In the genomic region with DNA sequence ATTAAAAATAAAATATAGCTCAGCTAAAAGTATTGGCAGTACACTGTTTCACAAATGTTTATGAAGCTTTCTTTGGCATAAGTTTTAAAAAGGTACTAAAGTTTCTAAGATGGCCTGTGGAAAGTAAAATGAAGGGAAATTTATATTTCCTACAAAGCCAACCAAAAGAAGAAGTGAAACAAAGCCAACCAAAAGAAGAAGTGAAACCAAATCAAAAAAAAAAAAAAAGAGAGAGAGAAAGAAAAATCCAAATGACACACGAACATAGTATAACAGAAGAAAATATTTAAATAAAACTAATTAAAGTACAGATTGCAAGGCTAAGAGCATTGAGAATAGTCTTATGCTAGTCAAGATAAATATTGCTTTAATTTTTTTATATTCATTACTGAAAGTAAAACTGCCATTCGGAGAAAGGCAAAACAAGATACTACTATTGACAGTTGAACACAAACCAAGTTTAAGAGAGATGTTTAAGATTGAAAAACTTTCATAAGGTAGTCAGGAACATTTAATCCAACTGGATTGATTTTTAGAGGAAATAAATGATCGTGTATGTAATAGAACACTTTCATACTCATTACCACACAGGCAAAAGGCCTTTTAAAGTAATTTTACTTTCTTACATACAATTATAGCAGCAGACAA, we compare ENCODE assay signal across 13 cellular contexts. TPM values are rescaled to one million over a fixed set of nuclear protein-coding genes. Genes with fewer than 3 reads are reported as not detected.
DNase-seq lines count a peak whose midpoint lies in the region; ATAC-seq, FAIRE-seq and TF ChIP-seq lines count a peak whose summit lies in the region.
"Had no signal": no experiment of that assay in that cellular context is flagged by ENCODE, and none has a peak within 500 bp of the region (broad histone marks: within the 10 kb centered on the region; RNA-seq: fewer than 3 reads in every experiment).

No MANE protein-coding gene starts in this region.

- intact Hi-C loops in left colon (cut with DNase I, micrococcal nuclease) = no loop called here

- no peak for FAIRE-seq in GM12891 (lab: Jason Lieb, UNC)

- no peaks in the 10 kb centered on the region for H3K9me3 ChIP-seq in effector memory CD4-positive, alpha-beta T cell (ENCODE audit: control insufficient read depth, low read length)
- H3K9me3 ChIP-seq: SJSA1 had no signal

- no peak overlapping the region for H3K4me3 ChIP-seq in NB4 (ENCODE audit: low read depth, low read length)
- H3K4me3 ChIP-seq in effector memory CD4-positive, alpha-beta T cell (ENCODE audit: insufficient read depth, low read depth, low read length, poor library complexity, severe bottlenecking) = no peak overlapping the region
- H3K4me3 ChIP-seq: GM23338, SJSA1 had no signal

- peak; percentile 86 for ATAC-seq in GM19455 (IDR thresholded peaks at IDR 0.05; ENCODE audit: unreplicated experiment)
- ATAC-seq in HG03025 (IDR thresholded peaks at IDR 0.05; ENCODE audit: low FRiP score, unreplicated experiment) = peak; percentile 89
- no peak for ATAC-seq in left colon
- ATAC-seq in left lobe of liver = no peak
- ATAC-seq: GM23338 had no signal

- TF ChIP-seq CTCF in NB4 (IDR thresholded peaks at IDR 0.05; ENCODE audit: low read depth, low read length) = no peak

- no peaks in the 10 kb centered on the region for H3K36me3 ChIP-seq in effector memory CD4-positive, alpha-beta T cell (ENCODE audit: control insufficient read depth, insufficient read depth, low read length)
- H3K36me3 ChIP-seq: SJSA1 had no signal

- no peaks in the 10 kb centered on the region for H3K4me1 ChIP-seq in effector memory CD4-positive, alpha-beta T cell (ENCODE audit: control insufficient read depth, insufficient read depth, low read length, poor library complexity, severe bottlenecking)
- H3K4me1 ChIP-seq: SJSA1 had no signal

- TF ChIP-seq POLR2A in GM12891 (IDR thresholded peaks at IDR 0.05; ENCODE audit: low read depth, low read length) (no peak), NB4 (IDR thresholded peaks at IDR 0.05; ENCODE audit: extremely low read depth, insufficient read length) (no peak)

- no peak for DNase-seq in GM12891 (ENCODE audit: insufficient read length, low spot score)
- DNase-seq in NB4 (ENCODE audit: low read depth) = peak; percentile 51
- DNase-seq in left colon = no peak
- no peak for DNase-seq in left lobe of liver (ENCODE audit: low spot score)
- no peak for DNase-seq in stimulated activated CD4-positive, alpha-beta T cell treated with anti-CD3 and anti-CD28 coated beads, Interleukin-2, amount 100 ng/mL, for 48 hours
- no peak for DNase-seq in effector memory CD4-positive, alpha-beta T cell
- DNase-seq: NCI-H1436 treated with DMSO at 0.1 percent for 48 hours had no signal

- H3K27ac ChIP-seq in effector memory CD4-positive, alpha-beta T cell (ENCODE audit: insufficient read depth, low read length, poor library complexity, severe bottlenecking) = no peak overlapping the region
- H3K27ac ChIP-seq: SJSA1 had no signal

- H3K27me3 ChIP-seq in effector memory CD4-positive, alpha-beta T cell (replicated peaks; ENCODE audit: control insufficient read depth, insufficient read depth, low read length, poor library complexity, severe bottlenecking) = no peaks in the 10 kb centered on the region
- H3K27me3 ChIP-seq: SJSA1 had no signal

TF ChIP-seq in GM12891, 5 proteins besides CTCF, POLR2A, EP300 and RAD21:
- TF ChIP-seq TAF1 (IDR thresholded peaks at IDR 0.05; ENCODE audit: low read depth, low read length) (no peak), SPI1 (IDR thresholded peaks at IDR 0.05; ENCODE audit: low read depth, low read length) (peak; percentile 96)

RNA-seq across cellular contexts. Expression of a gene that starts 12.8 kb away (rescaled TPM):
- polyA plus RNA-seq in GM12891 (2012; ENCODE audit: low read depth, missing spikeins) = not detected
- 1 to 10 TPM in 1 of 2 donors, under 1 TPM in 1; 0.46 to 1.4 TPM for total RNA-seq in left colon
- not detected for total RNA-seq in left lobe of liver
- total RNA-seq: chondrocyte, SJSA1 had no signal
- polyA plus RNA-seq: BJ had no signal

Comparison
In these comparisons a context has a peak if more than half of its experiments do, and no peak if none do; other contexts are left out.
1. ATAC-seq: peak in GM19455 (single experiment) and HG03025 (single experiment); none in left colon (single experiment) and left lobe of liver (single experiment).